In the genomic region with DNA sequence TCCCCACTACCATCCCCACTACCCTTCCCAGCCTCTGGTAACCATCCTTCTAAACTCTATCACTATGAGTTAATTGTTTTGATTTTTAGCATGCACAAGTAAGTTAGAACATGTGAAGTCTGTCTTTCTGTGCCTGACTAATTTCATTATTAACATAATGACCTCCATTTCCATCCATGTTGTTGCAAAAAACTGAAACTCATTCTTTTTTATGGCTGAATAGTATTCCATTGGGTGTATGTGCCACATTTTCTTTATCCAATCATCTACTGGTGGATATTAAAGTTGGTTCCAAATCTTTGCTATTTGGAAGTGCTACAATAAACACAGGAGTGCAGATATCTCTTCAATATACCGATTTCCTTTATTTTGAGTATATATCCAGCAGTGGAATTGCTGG, we compare ENCODE assay signal across 28 cellular contexts. TPM values are rescaled to one million over a fixed set of nuclear protein-coding genes. Genes with fewer than 3 reads are reported as not detected.
"Had no signal": no experiment of that assay in that cellular context is flagged by ENCODE, and none has a peak within 500 bp of the region (broad histone marks: within the 10 kb centered on the region; RNA-seq: fewer than 3 reads in every experiment).

No MANE protein-coding gene starts in this region.

- H3K27ac Mint-ChIP-seq: dendritic cell treated with granulocyte-macrophage colony-stimulating factor and Interleukin-4, amounts not matched to agents 40 ng/mL and 50 ng/mL, for 4 days; effector memory CD8-positive, alpha-beta T cell; endodermal cell had no signal

- H3K27me3 ChIP-seq: colonic mucosa, dorsolateral prefrontal cortex, esophagus muscularis mucosa, esophagus squamous epithelium, gastrocnemius medialis, gastroesophageal sphincter had no signal

- H3K4me1 ChIP-seq: colonic mucosa, esophagus muscularis mucosa, esophagus squamous epithelium, foreskin keratinocyte, gastrocnemius medialis, gastroesophageal sphincter, heart left ventricle, heart right ventricle had no signal

- H3K4me3 ChIP-seq: colonic mucosa, coronary artery, dorsolateral prefrontal cortex, esophagus muscularis mucosa, esophagus squamous epithelium, gastrocnemius medialis, gastroesophageal sphincter, heart left ventricle, heart right ventricle had no signal

- H3K36me3 ChIP-seq: colonic mucosa, esophagus muscularis mucosa, esophagus squamous epithelium, gastrocnemius medialis, gastroesophageal sphincter, heart left ventricle, heart right ventricle had no signal

- DNase-seq: colonic mucosa; cortex of kidney; dermis blood vessel endothelial cell; dorsolateral prefrontal cortex; effector CD4-positive, alpha-beta T cell; effector CD8-positive, alpha-beta T cell; effector memory CD4-positive, alpha-beta T cell; effector memory CD8-positive, alpha-beta T cell; endodermal cell; erythroblast; esophagus squamous epithelium; foreskin fibroblast; foreskin keratinocyte; foreskin melanocyte; gastrocnemius medialis; glutamatergic neuron; head of caudate nucleus; heart left ventricle; heart right ventricle had no signal

- FAIRE-seq: endometrium, endothelial cell of umbilical vein, frontal cortex had no signal

- H3K4me3 Mint-ChIP-seq: dendritic cell treated with granulocyte-macrophage colony-stimulating factor and Interleukin-4, amounts not matched to agents 40 ng/mL and 50 ng/mL, for 4 days; effector memory CD8-positive, alpha-beta T cell; endodermal cell had no signal

- ATAC-seq: effector memory CD8-positive, alpha-beta T cell; esophagus mucosa; foreskin keratinocyte; gastrocnemius medialis; gastroesophageal sphincter; heart left ventricle; heart right ventricle had no signal

- H3K27ac ChIP-seq: colonic mucosa, coronary artery, dorsolateral prefrontal cortex, epithelial cell of prostate, esophagus muscularis mucosa, esophagus squamous epithelium, foreskin keratinocyte, gastrocnemius medialis, gastroesophageal sphincter, heart left ventricle, heart right ventricle had no signal

- H3K9me3 ChIP-seq: colonic mucosa, esophagus squamous epithelium, gastrocnemius medialis, gastroesophageal sphincter had no signal

RNA-seq across cellular contexts. Expression of a gene that starts 13.2 kb away (rescaled TPM):
- total RNA-seq: foreskin keratinocyte had no signal
